ENCODE assay signal across 1 cellular context in the genomic region with DNA sequence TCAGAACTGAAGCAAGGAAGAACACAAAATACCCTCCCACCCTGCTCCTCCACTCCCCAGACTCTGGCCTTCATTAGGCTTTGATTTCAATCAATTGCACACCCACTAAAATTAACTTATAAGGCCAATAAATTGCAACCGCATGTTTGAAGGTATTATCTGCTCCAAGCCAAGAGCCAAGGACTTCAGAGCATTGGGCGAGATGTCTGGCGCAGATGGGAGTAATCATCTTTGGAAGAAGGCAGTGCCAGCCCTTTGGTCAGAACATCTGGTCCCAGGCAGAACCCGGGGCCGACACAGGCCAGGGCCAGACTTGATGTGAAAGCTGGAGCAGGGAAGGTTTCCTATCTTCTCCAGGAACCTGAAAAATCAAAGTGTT.
TF ChIP-seq lines count a peak whose summit lies in the region.

No MANE protein-coding gene starts in this region.

TF ChIP-seq in GM23338, 12 proteins besides CTCF, POLR2A, EP300 and RAD21 (continued from another document):
- TF ChIP-seq, protein P1, sequence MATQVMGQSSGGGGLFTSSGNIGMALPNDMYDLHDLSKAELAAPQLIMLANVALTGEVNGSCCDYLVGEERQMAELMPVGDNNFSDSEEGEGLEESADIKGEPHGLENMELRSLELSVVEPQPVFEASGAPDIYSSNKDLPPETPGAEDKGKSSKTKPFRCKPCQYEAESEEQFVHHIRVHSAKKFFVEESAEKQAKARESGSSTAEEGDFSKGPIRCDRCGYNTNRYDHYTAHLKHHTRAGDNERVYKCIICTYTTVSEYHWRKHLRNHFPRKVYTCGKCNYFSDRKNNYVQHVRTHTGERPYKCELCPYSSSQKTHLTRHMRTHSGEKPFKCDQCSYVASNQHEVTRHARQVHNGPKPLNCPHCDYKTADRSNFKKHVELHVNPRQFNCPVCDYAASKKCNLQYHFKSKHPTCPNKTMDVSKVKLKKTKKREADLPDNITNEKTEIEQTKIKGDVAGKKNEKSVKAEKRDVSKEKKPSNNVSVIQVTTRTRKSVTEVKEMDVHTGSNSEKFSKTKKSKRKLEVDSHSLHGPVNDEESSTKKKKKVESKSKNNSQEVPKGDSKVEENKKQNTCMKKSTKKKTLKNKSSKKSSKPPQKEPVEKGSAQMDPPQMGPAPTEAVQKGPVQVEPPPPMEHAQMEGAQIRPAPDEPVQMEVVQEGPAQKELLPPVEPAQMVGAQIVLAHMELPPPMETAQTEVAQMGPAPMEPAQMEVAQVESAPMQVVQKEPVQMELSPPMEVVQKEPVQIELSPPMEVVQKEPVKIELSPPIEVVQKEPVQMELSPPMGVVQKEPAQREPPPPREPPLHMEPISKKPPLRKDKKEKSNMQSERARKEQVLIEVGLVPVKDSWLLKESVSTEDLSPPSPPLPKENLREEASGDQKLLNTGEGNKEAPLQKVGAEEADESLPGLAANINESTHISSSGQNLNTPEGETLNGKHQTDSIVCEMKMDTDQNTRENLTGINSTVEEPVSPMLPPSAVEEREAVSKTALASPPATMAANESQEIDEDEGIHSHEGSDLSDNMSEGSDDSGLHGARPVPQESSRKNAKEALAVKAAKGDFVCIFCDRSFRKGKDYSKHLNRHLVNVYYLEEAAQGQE (IDR thresholded peaks at IDR 0.05; ENCODE audit: unreplicated experiment): no peak
